ENCODE assay signal across 1 cellular context in the genomic region with DNA sequence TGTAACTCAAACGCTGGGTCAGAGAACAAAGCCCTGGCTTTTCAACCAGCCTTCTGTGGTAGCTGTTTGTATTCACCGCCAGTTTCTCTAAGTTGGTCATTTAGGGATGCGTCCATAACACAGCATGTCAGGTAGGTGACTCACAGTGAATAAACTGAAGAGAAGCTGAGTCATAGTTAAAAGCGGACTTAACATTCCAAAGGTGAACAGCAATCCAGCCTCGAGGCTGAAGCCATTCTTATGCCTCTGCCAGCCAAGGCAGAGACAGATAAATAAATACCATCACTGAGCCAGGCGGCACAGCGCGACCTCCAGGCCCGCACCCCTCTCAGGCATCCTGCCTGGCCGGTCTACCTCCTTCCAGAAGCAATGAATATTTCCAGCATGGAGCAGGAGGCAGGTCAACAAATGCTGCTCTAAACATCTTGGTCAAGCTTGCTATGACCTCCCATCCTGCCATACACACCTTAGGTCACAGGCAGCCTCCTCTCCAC.
TF ChIP-seq lines count a peak whose summit lies in the region.

No MANE protein-coding gene starts in this region.

TF ChIP-seq in IMR-90, 13 proteins besides CTCF, POLR2A, EP300 and RAD21 (continued from another document):
- TF ChIP-seq, protein P1, sequence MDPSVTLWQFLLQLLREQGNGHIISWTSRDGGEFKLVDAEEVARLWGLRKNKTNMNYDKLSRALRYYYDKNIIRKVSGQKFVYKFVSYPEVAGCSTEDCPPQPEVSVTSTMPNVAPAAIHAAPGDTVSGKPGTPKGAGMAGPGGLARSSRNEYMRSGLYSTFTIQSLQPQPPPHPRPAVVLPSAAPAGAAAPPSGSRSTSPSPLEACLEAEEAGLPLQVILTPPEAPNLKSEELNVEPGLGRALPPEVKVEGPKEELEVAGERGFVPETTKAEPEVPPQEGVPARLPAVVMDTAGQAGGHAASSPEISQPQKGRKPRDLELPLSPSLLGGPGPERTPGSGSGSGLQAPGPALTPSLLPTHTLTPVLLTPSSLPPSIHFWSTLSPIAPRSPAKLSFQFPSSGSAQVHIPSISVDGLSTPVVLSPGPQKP (IDR thresholded peaks at IDR 0.05; ENCODE audit: borderline replicate concordance, low read depth, low read length): no peak
- TF ChIP-seq RCOR1 (IDR thresholded peaks at IDR 0.05; ENCODE audit: insufficient replicate concordance, low read length) (peak; percentile 71), BHLHE40 (IDR thresholded peaks at IDR 0.05; ENCODE audit: low read depth, low read length) (peak; percentile 59; the same call in 1 of the 2 replicates), NFE2L2 (IDR thresholded peaks at IDR 0.05; ENCODE audit: low read depth, low read length) (peak; percentile 93), FOS (IDR thresholded peaks at IDR 0.05; ENCODE audit: low read depth, low read length) (peak; percentile 99), MAZ (IDR thresholded peaks at IDR 0.05; ENCODE audit: borderline replicate concordance, low read depth, low read length) (no peak), MXI1 (IDR thresholded peaks at IDR 0.05; ENCODE audit: borderline replicate concordance, low read depth, low read length) (0 out of 2 replicates have a peak, but pooled peaks have one; percentile 34), RFX5 (IDR thresholded peaks at IDR 0.05; ENCODE audit: low read depth, low read length) (no peak), CHD1 (IDR thresholded peaks at IDR 0.05; ENCODE audit: low read depth, low read length) (no peak), SMC3 (IDR thresholded peaks at IDR 0.05; ENCODE audit: low read depth, low read length) (no peak), MAFK (IDR thresholded peaks at IDR 0.05; ENCODE audit: low read depth, low read length) (peak; percentile 43)
- TF ChIP-seq, protein P2, sequence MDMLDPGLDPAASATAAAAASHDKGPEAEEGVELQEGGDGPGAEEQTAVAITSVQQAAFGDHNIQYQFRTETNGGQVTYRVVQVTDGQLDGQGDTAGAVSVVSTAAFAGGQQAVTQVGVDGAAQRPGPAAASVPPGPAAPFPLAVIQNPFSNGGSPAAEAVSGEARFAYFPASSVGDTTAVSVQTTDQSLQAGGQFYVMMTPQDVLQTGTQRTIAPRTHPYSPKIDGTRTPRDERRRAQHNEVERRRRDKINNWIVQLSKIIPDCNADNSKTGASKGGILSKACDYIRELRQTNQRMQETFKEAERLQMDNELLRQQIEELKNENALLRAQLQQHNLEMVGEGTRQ (IDR thresholded peaks at IDR 0.05; ENCODE audit: low read depth, low read length): no peak
TF ChIP-seq in IMR-90: peak in this region for 7.
